Comparison of ENCODE assay signal across 12 cellular contexts in the genomic region with DNA sequence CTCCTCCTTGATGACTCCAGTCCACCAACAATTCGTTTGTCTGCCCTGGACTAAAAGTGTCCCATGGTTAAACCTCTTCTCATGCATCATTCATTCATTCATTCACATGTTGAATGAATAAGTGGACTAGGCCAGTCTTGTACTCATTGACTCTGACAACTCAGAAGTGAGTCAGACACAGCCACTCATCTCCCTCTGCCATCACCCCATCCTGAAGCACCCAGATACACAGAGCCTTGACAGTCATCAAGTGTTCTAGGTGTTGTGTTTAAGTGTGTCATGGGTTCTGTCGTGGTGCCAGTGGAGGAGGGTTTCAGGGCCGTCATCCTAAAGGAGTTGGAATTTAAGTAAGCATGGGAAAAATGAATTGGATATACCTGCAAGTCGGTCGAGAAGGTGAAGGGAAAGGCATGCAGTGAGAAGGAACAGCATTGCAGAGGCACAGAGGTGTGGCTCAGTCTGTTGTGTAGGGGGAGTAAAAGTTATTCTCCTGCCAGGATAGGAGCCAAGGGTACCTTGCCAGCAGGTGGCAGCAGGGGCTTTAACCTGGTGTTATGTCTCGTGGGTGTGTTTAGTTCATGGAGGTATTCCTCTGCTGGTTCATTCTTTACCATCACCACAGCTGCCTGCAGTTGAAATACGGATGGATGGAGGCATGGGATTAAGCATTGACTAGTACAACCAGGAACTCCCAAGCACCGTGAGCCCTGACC. TPM values are rescaled to one million over a fixed set of nuclear protein-coding genes. Genes with fewer than 3 reads are reported as not detected.
DNase-seq lines count a peak whose midpoint lies in the region; ATAC-seq, FAIRE-seq and TF ChIP-seq lines count a peak whose summit lies in the region.
"Had no signal": no experiment of that assay in that cellular context is flagged by ENCODE, and none has a peak within 500 bp of the region (broad histone marks: within the 10 kb centered on the region; RNA-seq: fewer than 3 reads in every experiment).

No MANE protein-coding gene starts in this region.

- TF ChIP-seq CTCF in foreskin keratinocyte (conservative IDR thresholded peaks at IDR 0.05) (peak; percentile 38), kidney (IDR thresholded peaks at IDR 0.05; ENCODE audit: borderline replicate concordance, extremely low read depth, insufficient read depth) (no peak), hepatocyte (IDR thresholded peaks at IDR 0.05; ENCODE audit: poor library complexity) (no peak)

- H3K4me1 ChIP-seq in foreskin keratinocyte: no peaks in the 10 kb centered on the region
- no peaks in the 10 kb centered on the region for H3K4me1 ChIP-seq in kidney (ENCODE audit: control insufficient read depth in 1 of 2, insufficient read depth in 1 of 2, low read depth in 1 of 2, low read length in 2 of 2)
- no peaks in the 10 kb centered on the region for H3K4me1 ChIP-seq in hepatocyte (ENCODE audit: insufficient read depth)

- 73% methylated on average over 8 of the region's 8 CpGs for WGBS in hepatocyte (ENCODE audit: low lambda C conversion rate, missing lambda C conversion rate)

- H3K4me3 ChIP-seq in H7 (ENCODE audit: insufficient read depth, low read depth, low read length) (no peak overlapping the region), kidney (ENCODE audit: low read length in 2 of 2) (no peak overlapping the region), hepatocyte (no peak overlapping the region)
- H3K4me3 ChIP-seq: PC-9 had no signal

- no peaks in the 10 kb centered on the region for H3K79me2 ChIP-seq in hepatocyte

- no peak overlapping the region for H3K9ac ChIP-seq in kidney (ENCODE audit: low read length in 2 of 2)

- H3K27ac ChIP-seq in foreskin keratinocyte (no peak overlapping the region), kidney (ENCODE audit: low read depth in 2 of 2, low read length in 2 of 2) (no peak overlapping the region), hepatocyte (no peak overlapping the region)
- H3K27ac ChIP-seq: PC-9 had no signal

- DNase-seq in ELR (ENCODE audit: low read depth): peak; percentile 5
- DNase-seq in H7: peak; percentile 24
- DNase-seq in activated CD4-positive, alpha-beta T cell treated with anti-CD3 and anti-CD28 coated beads for 48 hours: peak; percentile 23
- DNase-seq in foreskin keratinocyte: peak; percentile 38 to 67
- no peak for DNase-seq in kidney
- DNase-seq in hepatocyte (ENCODE audit: low spot score): no peak
- DNase-seq: HCEC 1CT, NCI-H1417, PC-9 had no signal

- intact Hi-C loops in kidney (cut with DNase I): no loop called here

- H3K27me3 ChIP-seq in H7 (ENCODE audit: control insufficient read depth, insufficient read depth, low read length): no peaks in the 10 kb centered on the region
- H3K27me3 ChIP-seq in foreskin keratinocyte: no peaks in the 10 kb centered on the region
- no peaks in the 10 kb centered on the region for H3K27me3 ChIP-seq in hepatocyte

- no peak overlapping the region for H3K4me2 ChIP-seq in hepatocyte
- H3K4me2 ChIP-seq: PC-9 had no signal

- no peak for FAIRE-seq in kidney (lab: Jason Lieb, UNC)

- ATAC-seq in foreskin keratinocyte: peak; percentile 99
- no peak for ATAC-seq in HG03139 (IDR thresholded peaks at IDR 0.05; ENCODE audit: unreplicated experiment)

- H3K9me3 ChIP-seq in kidney (ENCODE audit: control insufficient read depth in 1 of 2, low read length in 2 of 2) (no peaks in the 10 kb centered on the region), hepatocyte (ENCODE audit: low read depth) (no peaks in the 10 kb centered on the region)

- no peak overlapping the region for H2AFZ ChIP-seq in hepatocyte
- H2AFZ ChIP-seq: PC-9 had no signal

- H3K36me3 ChIP-seq in H7 (replicated peaks; ENCODE audit: control insufficient read depth, insufficient read depth, low read length): no peaks in the 10 kb centered on the region
- H3K36me3 ChIP-seq in kidney (ENCODE audit: control insufficient read depth in 1 of 2, insufficient read depth in 2 of 2, low read length in 2 of 2): no peaks in the 10 kb centered on the region
- H3K36me3 ChIP-seq in hepatocyte (replicated peaks; ENCODE audit: insufficient read depth, low read depth): no peaks in the 10 kb centered on the region

- no peaks in the 10 kb centered on the region for H3K9me2 ChIP-seq in hepatocyte (replicated peaks; ENCODE audit: insufficient read depth)

- H4K20me1 ChIP-seq in hepatocyte (ENCODE audit: insufficient read depth, poor library complexity, severe bottlenecking): no peaks in the 10 kb centered on the region

RNA-seq across cellular contexts. Expression of a gene that starts 18.3 kb away (rescaled TPM):
- 216 and 227 TPM in 2 replicates for total RNA-seq in H7 (2014; rRNA removed; shearing (Covaris generic))
- total RNA-seq in foreskin keratinocyte (88.6 and 119 TPM in 2 replicates), kidney (185 TPM), hepatocyte (475 and 509 TPM in 2 replicates)
- polyA plus RNA-seq in foreskin keratinocyte (92.1 and 112 TPM in 2 replicates), kidney (ENCODE audit: insufficient read depth, low read depth, low replicate concordance) (285 TPM), hepatocyte (612 and 645 TPM in 2 replicates)

RNA-seq across cellular contexts. Expression of a gene that starts 27.8 kb away (rescaled TPM):
- not detected in 2 replicates for total RNA-seq in H7 (2014; rRNA removed; shearing (Covaris generic))
- total RNA-seq in foreskin keratinocyte (not detected in 2 replicates), kidney (not detected), hepatocyte (not detected in 2 replicates)
- polyA plus RNA-seq in foreskin keratinocyte (not detected in 2 replicates), kidney (ENCODE audit: insufficient read depth, low read depth, low replicate concordance) (not detected), hepatocyte (not detected in 2 replicates)
- total RNA-seq: Daoy, PC-9 had no signal
- polyA plus RNA-seq: adipose tissue had no signal

Comparison
In these comparisons a context has a peak if more than half of its experiments do, and no peak if none do; other contexts are left out.
1. DNase-seq: peak in ELR (single experiment), H7 (single experiment), activated CD4-positive, alpha-beta T cell treated with anti-CD3 and anti-CD28 coated beads for 48 hours (single experiment) and foreskin keratinocyte (2 of 2); none in kidney (single experiment) and hepatocyte (single experiment).